ENCODE assay signal across 22 cellular contexts in genomic region chr19:10913716-10914340, GRCh38. TPM values are rescaled to one million over a fixed set of nuclear protein-coding genes. Genes with fewer than 3 reads are reported as not detected.
DNase-seq lines count a peak whose midpoint lies in the region; ATAC-seq, FAIRE-seq and TF ChIP-seq lines count a peak whose summit lies in the region.
"Had no signal": no experiment of that assay in that cellular context is flagged by ENCODE, and none has a peak within 500 bp of the region (broad histone marks: within the 10 kb centered on the region; RNA-seq: fewer than 3 reads in every experiment).

No MANE protein-coding gene starts in this region.

- no peak overlapping the region for H3K9ac ChIP-seq in H1 (replicated peaks in 1 of 4; ENCODE audit: extremely low read depth in 1 of 4, low read depth in 3 of 4, low read length in 3 of 4)
- H3K9ac ChIP-seq: BLaER1 had no signal

- H2BK12ac ChIP-seq in H1 (ENCODE audit: low read depth, low read length) = no peak overlapping the region

- H3K4me1 ChIP-seq in HEK293 (ENCODE audit: control insufficient read depth, insufficient read depth, low read length) = no peaks in the 10 kb centered on the region
- no peaks in the 10 kb centered on the region; a peak in 2 of 7 replicates for H3K4me1 ChIP-seq in H1 (replicated peaks in 1 of 4; ENCODE audit: control insufficient read depth in 3 of 4, insufficient read depth in 4 of 4, low read length in 3 of 4)
- H3K4me1 ChIP-seq in psoas muscle = peaks cover 32% of the 10 kb centered on the region
- H3K4me1 ChIP-seq: BLaER1 had no signal

- no peak overlapping the region for H4K8ac ChIP-seq in H1 (ENCODE audit: extremely low read depth, insufficient read depth, low read length)

- H3K4ac ChIP-seq in H1 (replicated peaks; ENCODE audit: insufficient read length, low read depth, low read length) = no peak overlapping the region

- POLR2A ChIA-PET in HEK293 (lab: Yijun Ruan, JAX) = no interaction called here
- POLR2A ChIA-PET in H1 (lab: Charles Lee; ENCODE audit: partially characterized antibody) = interaction anchor here (0.6 to 1.4 kb wide), 4 partner anchors 9 to 113 kb away, joined by 3 to 4 read pairs (median 3); no protein-coding TSS in a partner anchor

- no peak for TF ChIP-seq EP300 in H1 (IDR thresholded peaks at IDR 0.05; ENCODE audit: borderline replicate concordance in 1 of 2, low read depth in 2 of 2, low read length in 2 of 2)

- CTCF ChIA-PET in HEK293 (lab: Yijun Ruan, JAX) (no interaction called here), H1 (lab: Charles Lee; ENCODE audit: partially characterized antibody) (interaction anchor here (1.2 to 2.2 kb wide), 3 partner anchors 12 to 217 kb away, joined by 3 to 7 read pairs (median 6); no protein-coding TSS in a partner anchor)

- H3K4me3 ChIP-seq in HEK293 (ENCODE audit: low read depth, low read length) (no peak overlapping the region), H1 (ENCODE audit: extremely low read depth in 1 of 4, insufficient read depth in 2 of 4, low read depth in 3 of 4, low read length in 4 of 4) (no peak overlapping the region), psoas muscle (no peak overlapping the region)
- H3K4me3 ChIP-seq: BLaER1, HAP-1, MG63, PC-9, SJSA1 had no signal

- TF ChIP-seq POLR2A in H1 (IDR thresholded peaks at IDR 0.05; ENCODE audit: control extremely low read depth in 1 of 2, low read depth in 2 of 2, low read length in 2 of 2) = no peak

- H3K79me2 ChIP-seq in H1 (ENCODE audit: control insufficient read depth in 1 of 2, insufficient read depth in 2 of 2, low read length in 2 of 2) = no peaks in the 10 kb centered on the region

- H2AK5ac ChIP-seq in H1 (ENCODE audit: low read depth, low read length) = no peak overlapping the region

- no peak overlapping the region for H3K14ac ChIP-seq in H1 (ENCODE audit: insufficient read length)

- no peak overlapping the region for H3K23ac ChIP-seq in H1 (ENCODE audit: insufficient read length)

- intact Hi-C loops in psoas muscle (cut with DNase I) = no loop called here

- H2BK5ac ChIP-seq in H1 (ENCODE audit: low read depth, low read length) = no peak overlapping the region

- no peak overlapping the region for H2BK20ac ChIP-seq in H1 (ENCODE audit: low read length)

- H4K91ac ChIP-seq in H1 (replicated peaks; ENCODE audit: insufficient read length, low read length) = no peak overlapping the region

- H3K27ac ChIP-seq in HEK293 (ENCODE audit: extremely low read depth, low read depth, low read length) = no peak overlapping the region
- no peak overlapping the region for H3K27ac ChIP-seq in H1 (ENCODE audit: low read depth, low read length)
- H3K27ac ChIP-seq in psoas muscle = peak overlapping the region; percentile 44
- H3K27ac ChIP-seq: BLaER1, PC-9, SJSA1 had no signal

- H4K20me1 ChIP-seq in H1 (replicated peaks in 1 of 2; ENCODE audit: control insufficient read depth in 1 of 2, insufficient read depth in 2 of 2, low read length in 2 of 2) = peaks cover 0 to 14% of the 10 kb centered on the region in 2 experiments

- TF ChIP-seq CTCF in HEK293 (tag by site-specific recombination; IDR thresholded peaks at IDR 0.05) = no peak
- TF ChIP-seq CTCF in H1 (IDR thresholded peaks at IDR 0.05; ENCODE audit: control extremely low read depth in 1 of 3, insufficient read depth in 1 of 3, low read depth in 1 of 3, low read length in 3 of 3) = no peak
- no peak for TF ChIP-seq CTCF in psoas muscle (IDR thresholded peaks at IDR 0.05)

- no peak overlapping the region for H3K18ac ChIP-seq in H1 (ENCODE audit: extremely low read depth, low read length)

- H4K5ac ChIP-seq in H1 (ENCODE audit: insufficient read length, low read depth, low read length) = no peak overlapping the region

- no peaks in the 10 kb centered on the region for H3K23me2 ChIP-seq in H1 (ENCODE audit: low read depth, low read length)

- H3K27me3 ChIP-seq in H1 (replicated peaks in 1 of 4; ENCODE audit: control insufficient read depth in 3 of 4, extremely low read depth in 1 of 4, insufficient read depth in 3 of 4, low read length in 3 of 4) (no peaks in the 10 kb centered on the region), psoas muscle (ENCODE audit: insufficient read depth in 3 of 3, low read length in 2 of 3) (no peaks in the 10 kb centered on the region)
- H3K27me3 ChIP-seq: BLaER1, MG63, SJSA1 had no signal

- 96% methylated on average over 24 of the region's 24 CpGs; no CpG with 5 or more reads in 1 of the 2 experiments for WGBS in H1 (ENCODE audit: extremely low coverage in 1 of 2, insufficient coverage in 1 of 2, insufficient read length in 1 of 2, insufficient replicate concordance in 2 of 2, low coverage in 1 of 2, low lambda C conversion rate in 2 of 2, missing lambda C conversion rate in 1 of 2), 2 experiments
- 75 to 82% (median 77%) methylated on average over 23 to 24 of the region's 24 CpGs for WGBS in psoas muscle, 3 donors

- no peak overlapping the region for H2BK15ac ChIP-seq in H1 (ENCODE audit: low read length)

- H3K36me3 ChIP-seq in HEK293 (ENCODE audit: control insufficient read depth in 2 of 2, insufficient read depth in 1 of 2, low read length in 2 of 2) (peaks cover 7 to 74% of the 10 kb centered on the region in 2 experiments; a peak in 2 of 3 replicates), H1 (ENCODE audit: control insufficient read depth in 2 of 4, insufficient read depth in 4 of 4, low read length in 3 of 4) (peaks cover 14 to 28% (median 20%) of the 10 kb centered on the region in 4 experiments), psoas muscle (ENCODE audit: insufficient read depth in 1 of 2, low read depth in 1 of 2) (peaks cover 0 to 95% of the 10 kb centered on the region in 2 donors)

- H3K79me1 ChIP-seq in H1 (ENCODE audit: low read depth, low read length) = peaks cover 2% of the 10 kb centered on the region

- H3K4me2 ChIP-seq in H1 (ENCODE audit: insufficient read depth in 1 of 2, low read depth in 2 of 2, low read length in 2 of 2) = no peak overlapping the region
- H3K4me2 ChIP-seq: BLaER1, PC-9 had no signal

- H3K9me3 ChIP-seq in HEK293 (ENCODE audit: control insufficient read depth, insufficient read depth, low read depth, low read length) = no peaks in the 10 kb centered on the region
- H3K9me3 ChIP-seq in H1 (ENCODE audit: insufficient read depth in 2 of 2, low read depth in 1 of 2, low read length in 1 of 2) = no peaks in the 10 kb centered on the region
- no peaks in the 10 kb centered on the region for H3K9me3 ChIP-seq in psoas muscle
- H3K9me3 ChIP-seq: BLaER1, HAP-1, MG63, SJSA1 had no signal

- TF ChIP-seq RAD21 in H1 (IDR thresholded peaks at IDR 0.05 in 1 of 2, conservative IDR thresholded peaks at IDR 0.05 in 1 of 2; ENCODE audit: low read depth in 2 of 2, low read length in 2 of 2) = no peak

- H2BK120ac ChIP-seq in H1 (replicated peaks; ENCODE audit: low read depth, low read length) = no peak overlapping the region

- no peak for ATAC-seq in psoas muscle
- no peak for ATAC-seq in HG03095 (IDR thresholded peaks at IDR 0.05; ENCODE audit: unreplicated experiment)

- FAIRE-seq in H1 (lab: Jason Lieb, UNC) = no peak
- FAIRE-seq: A204.1, GM18507 had no signal

- DNase-seq in H1 (ENCODE audit: low read depth in 1 of 2, low spot score in 2 of 2) = no peak
- no peak for DNase-seq in psoas muscle
- DNase-seq in cortex of kidney (lab: John Stamatoyannopoulos, UW) = no peak
- DNase-seq in NCI-H187 treated with DMSO at 0.1 percent for 48 hours (lab: John Stamatoyannopoulos, UW) = no peak
- DNase-seq: CD4-positive, CD25-positive, alpha-beta regulatory T cell; DMS153; DND-41; KBM-7; MG63; NCI-H1105 treated with DMSO at 0.1 percent for 48 hours; NCI-H146; NCI-H2029; NCI-H526 treated with DMSO at 0.1 percent for 48 hours; PC-9; Right ventricle myocardium superior had no signal

- no peak overlapping the region for H2AFZ ChIP-seq in H1 (ENCODE audit: low read length)
- H2AFZ ChIP-seq: PC-9 had no signal

- H3K56ac ChIP-seq in H1 (replicated peaks; ENCODE audit: insufficient read length, low read depth, low read length) = no peak overlapping the region

RNA-seq across cellular contexts. Expression of gene YIPF2, which starts 14.6 kb away (rescaled TPM):
- 47.5 and 48.3 TPM in 2 replicates for total RNA-seq in H1 (2021; fragmentation: NEBNext Ultra II Directional; extraction: Animal tissue kit (Norgen Biotek cat#: 25700))
- polyA plus RNA-seq in H1 (2011; rRNA removed) (112 and 151 TPM in 2 replicates), psoas muscle (10 to 100 TPM; 13.7 to 18.5 (median 18.1) TPM)
- 91.7 TPM for polyA plus RNA-seq in H1 (2011; cell fraction: cytosol; rRNA removed)
- polyA plus RNA-seq in H1 (2011; cell fraction: nucleus; rRNA removed) = 125 TPM
- 24.9 to 55.5 TPM (median 50.4 TPM) in 4 replicates for polyA plus RNA-seq in H1 (2012, experiment 1 of 2)
- polyA plus RNA-seq in H1 (2012, experiment 2 of 2) = 58.3 TPM
- polyA plus RNA-seq in H1 (2013, experiment 1 of 2) = 47.5 TPM
- polyA plus RNA-seq in H1 (2013, experiment 2 of 2) = 47.1 TPM
- polyA minus RNA-seq in H1 (2011; rRNA and poly(A)+ RNA removed) = 31.4 and 45.4 TPM in 2 replicates
- polyA minus RNA-seq in H1 (2011; cell fraction: cytosol; rRNA and poly(A)+ RNA removed) = 41.3 TPM
- 49.0 TPM for polyA minus RNA-seq in H1 (2011; cell fraction: nucleus; rRNA and poly(A)+ RNA removed)
- total RNA-seq in psoas muscle = 10 to 100 TPM; 12.1 to 18.0 (median 16.7) TPM

RNA-seq across cellular contexts. Expression of gene TIMM29, which starts 14.8 kb away (rescaled TPM):
- total RNA-seq in H1 (2021; fragmentation: NEBNext Ultra II Directional; extraction: Animal tissue kit (Norgen Biotek cat#: 25700)) = 22.5 and 24.0 TPM in 2 replicates
- polyA plus RNA-seq in H1 (2011; rRNA removed) (15.9 and 24.2 TPM in 2 replicates), psoas muscle (10 to 100 TPM; 17.1 to 29.0 (median 20.2) TPM)
- 19.9 TPM for polyA plus RNA-seq in H1 (2011; cell fraction: cytosol; rRNA removed)
- 14.8 TPM for polyA plus RNA-seq in H1 (2011; cell fraction: nucleus; rRNA removed)
- polyA plus RNA-seq in H1 (2012, experiment 1 of 2) = 19.3 to 25.7 TPM (median 21.5 TPM) in 4 replicates
- 30.8 TPM for polyA plus RNA-seq in H1 (2012, experiment 2 of 2)
- 24.8 TPM for polyA plus RNA-seq in H1 (2013, experiment 1 of 2)
- 22.2 TPM for polyA plus RNA-seq in H1 (2013, experiment 2 of 2)
- 5.7 and 8.0 TPM in 2 replicates for polyA minus RNA-seq in H1 (2011; rRNA and poly(A)+ RNA removed)
- polyA minus RNA-seq in H1 (2011; cell fraction: cytosol; rRNA and poly(A)+ RNA removed) = 12.0 TPM
- polyA minus RNA-seq in H1 (2011; cell fraction: nucleus; rRNA and poly(A)+ RNA removed) = 16.6 TPM
- 10 to 100 TPM; 12.9 to 24.2 (median 17.0) TPM for total RNA-seq in psoas muscle

RNA-seq across cellular contexts. Expression of gene CARM1, which starts 42.5 kb away (rescaled TPM):
- total RNA-seq in H1 (2021; fragmentation: NEBNext Ultra II Directional; extraction: Animal tissue kit (Norgen Biotek cat#: 25700)) = 134 and 136 TPM in 2 replicates
- polyA plus RNA-seq in H1 (2011; rRNA removed) (164 and 270 TPM in 2 replicates), psoas muscle (100 to 1,000 TPM in 1 of 3 donors, 10 to 100 TPM in 2; 61.1 to 110 (median 94.7) TPM)
- polyA plus RNA-seq in H1 (2011; cell fraction: cytosol; rRNA removed) = 106 TPM
- 178 TPM for polyA plus RNA-seq in H1 (2011; cell fraction: nucleus; rRNA removed)
- 75.6 to 138 TPM (median 129 TPM) in 4 replicates for polyA plus RNA-seq in H1 (2012, experiment 1 of 2)
- 122 TPM for polyA plus RNA-seq in H1 (2012, experiment 2 of 2)
- 125 TPM for polyA plus RNA-seq in H1 (2013, experiment 1 of 2)
- polyA plus RNA-seq in H1 (2013, experiment 2 of 2) = 126 TPM
- polyA minus RNA-seq in H1 (2011; rRNA and poly(A)+ RNA removed) = 71.3 and 96.2 TPM in 2 replicates
- polyA minus RNA-seq in H1 (2011; cell fraction: cytosol; rRNA and poly(A)+ RNA removed) = 60.0 TPM
- polyA minus RNA-seq in H1 (2011; cell fraction: nucleus; rRNA and poly(A)+ RNA removed) = 48.8 TPM
- total RNA-seq in psoas muscle = 100 to 1,000 TPM in 2 of 4 donors, 10 to 100 TPM in 2; 59.1 to 105 (median 88.6) TPM

RNA-seq across cellular contexts. Expression of gene SMARCA4, which starts 47.0 kb away (rescaled TPM):
- total RNA-seq in H1 (2021; fragmentation: NEBNext Ultra II Directional; extraction: Animal tissue kit (Norgen Biotek cat#: 25700)) = 263 TPM in 2 replicates
- polyA plus RNA-seq in H1 (2011; rRNA removed) (86.4 and 137 TPM in 2 replicates), psoas muscle (100 to 1,000 TPM in 1 of 3 donors, 10 to 100 TPM in 2; 36.7 to 124 (median 51.9) TPM)
- polyA plus RNA-seq in H1 (2011; cell fraction: cytosol; rRNA removed) = 106 TPM
- 215 TPM for polyA plus RNA-seq in H1 (2011; cell fraction: nucleus; rRNA removed)
- polyA plus RNA-seq in H1 (2012, experiment 1 of 2) = 238 to 277 TPM (median 270 TPM) in 4 replicates
- 118 TPM for polyA plus RNA-seq in H1 (2012, experiment 2 of 2)
- polyA plus RNA-seq in H1 (2013, experiment 1 of 2) = 156 TPM
- polyA plus RNA-seq in H1 (2013, experiment 2 of 2) = 146 TPM
- polyA minus RNA-seq in H1 (2011; rRNA and poly(A)+ RNA removed) = 219 and 239 TPM in 2 replicates
- 184 TPM for polyA minus RNA-seq in H1 (2011; cell fraction: cytosol; rRNA and poly(A)+ RNA removed)
- polyA minus RNA-seq in H1 (2011; cell fraction: nucleus; rRNA and poly(A)+ RNA removed) = 185 TPM
- 10 to 100 TPM; 34.8 to 75.6 (median 50.5) TPM for total RNA-seq in psoas muscle
